19 cellular contexts compared by ENCODE assay signal in genomic region chr6:4950849-4951533, GRCh38. TPM values are rescaled to one million over a fixed set of nuclear protein-coding genes. Genes with fewer than 3 reads are reported as not detected.
DNase-seq lines count a peak whose midpoint lies in the region; FAIRE-seq and TF ChIP-seq lines count a peak whose summit lies in the region.
"Had no signal": no experiment of that assay in that cellular context is flagged by ENCODE, and none has a peak within 500 bp of the region (broad histone marks: within the 10 kb centered on the region; RNA-seq: fewer than 3 reads in every experiment).

No MANE protein-coding gene starts in this region.

- H3K27me3 ChIP-seq in astrocyte (ENCODE audit: insufficient read depth, low read length): no peaks in the 10 kb centered on the region
- H3K27me3 ChIP-seq: Peyer's patch had no signal

- no peak overlapping the region for H3K9ac ChIP-seq in astrocyte (ENCODE audit: low read length)

- peaks cover 38% of the 10 kb centered on the region for H3K36me3 Mint-ChIP-seq in astrocyte (ENCODE audit: low read depth, unreplicated experiment)

- POLR2A ChIA-PET in HEK293T (lab: Yijun Ruan, JAX): no interaction called here

- H4K20me1 ChIP-seq in astrocyte (ENCODE audit: insufficient read depth, low read length): no peaks in the 10 kb centered on the region

- TF ChIP-seq CTCF in astrocyte (IDR thresholded peaks at IDR 0.05; ENCODE audit: insufficient read depth, low read depth, low read length): no peak

- no peaks in the 10 kb centered on the region for H3K4me1 Mint-ChIP-seq in astrocyte (ENCODE audit: low read depth, unreplicated experiment)
- H3K4me1 Mint-ChIP-seq: B cell had no signal

- no peak overlapping the region for H3K27ac ChIP-seq in astrocyte (ENCODE audit: low read depth, low read length)
- H3K27ac ChIP-seq: Peyer's patch had no signal

- no peaks in the 10 kb centered on the region for H3K9me3 Mint-ChIP-seq in astrocyte (ENCODE audit: unreplicated experiment)
- H3K9me3 Mint-ChIP-seq: CD4-positive, alpha-beta T cell had no signal

- peak; percentile 79 for DNase-seq in DMS53 (lab: John Stamatoyannopoulos, UW)
- no peak for DNase-seq in HEK293T (ENCODE audit: extremely low spot score)
- DNase-seq in astrocyte (ENCODE audit: low read depth): no peak
- DNase-seq in islet precursor cell: peak; percentile 86
- no peak for DNase-seq in NCI-H2171 (lab: John Stamatoyannopoulos, UW)
- no peak for DNase-seq in activated T-cell treated with anti-CD3 and anti-CD28 coated beads, Interleukin-2, amount 50 U/mL, for 48 hours
- no peak for DNase-seq in middle frontal gyrus (ENCODE audit: extremely low spot score, low spot score)
- no peak for DNase-seq in NCI-H1417 treated with DMSO at 0.1 percent for 48 hours (lab: John Stamatoyannopoulos, UW)
- DNase-seq: CD4-positive, alpha-beta T cell; GOT3; KBM-7; NCI-H1092 treated with DMSO at 0.1 percent for 48 hours; NCI-H1694 treated with DMSO at 0.1 percent for 48 hours; NCI-H446 treated with DMSO at 0.1 percent for 48 hours; NCI-H774; Peyer's patch; SHP77 treated with DMSO at 0.1 percent for 48 hours had no signal

- CTCF ChIA-PET in HEK293T (lab: Yijun Ruan, JAX): no interaction called here

- no peak overlapping the region for H3K27ac Mint-ChIP-seq in astrocyte (ENCODE audit: unreplicated experiment)
- H3K27ac Mint-ChIP-seq: B cell; CD4-positive, alpha-beta T cell had no signal

- H3K9me3 ChIP-seq in astrocyte (ENCODE audit: insufficient read depth, low read depth, low read length): no peaks in the 10 kb centered on the region
- H3K9me3 ChIP-seq: Peyer's patch had no signal

- H3K4me3 Mint-ChIP-seq in astrocyte (ENCODE audit: unreplicated experiment): peak overlapping the region; percentile 60
- H3K4me3 Mint-ChIP-seq: B cell; CD4-positive, alpha-beta T cell had no signal

- no peak overlapping the region for H3K4me3 ChIP-seq in astrocyte (ENCODE audit: insufficient read depth, low read depth, low read length)
- H3K4me3 ChIP-seq: Peyer's patch had no signal

- H3K79me2 ChIP-seq in astrocyte (ENCODE audit: insufficient read depth, low read length): no peaks in the 10 kb centered on the region

- no peaks in the 10 kb centered on the region for H3K4me1 ChIP-seq in astrocyte (ENCODE audit: insufficient read depth, low read length)
- H3K4me1 ChIP-seq: Peyer's patch had no signal

- H3K27me3 Mint-ChIP-seq in astrocyte (ENCODE audit: low read depth, unreplicated experiment): no peaks in the 10 kb centered on the region
- H3K27me3 Mint-ChIP-seq: B cell; CD4-positive, alpha-beta T cell had no signal

- peaks cover 3% of the 10 kb centered on the region for H3K36me3 ChIP-seq in astrocyte (ENCODE audit: insufficient read depth, low read length)

- no peak for FAIRE-seq in astrocyte (lab: Jason Lieb, UNC)
- FAIRE-seq: HTR-8/SVneo had no signal

- H3K4me2 ChIP-seq in astrocyte (ENCODE audit: low read length): no peak overlapping the region

- no peak overlapping the region for H2AFZ ChIP-seq in astrocyte (ENCODE audit: low read depth, low read length)

TF ChIP-seq in HEK293T, 16 proteins besides CTCF, POLR2A, EP300 and RAD21:
- TF ChIP-seq ZNF384 (IDR thresholded peaks at IDR 0.05) (no peak), SUZ12 (IDR thresholded peaks at IDR 0.05) (no peak), SP1 (IDR thresholded peaks at IDR 0.05) (no peak), L3MBTL2 (conservative IDR thresholded peaks at IDR 0.05) (peak; percentile 33)

RNA-seq across cellular contexts. Expression of gene RPP40, which starts 52.8 kb away (rescaled TPM):
- 11.6 and 16.6 TPM in 2 replicates for total RNA-seq in astrocyte

Comparison
In these comparisons a context has a peak if more than half of its experiments do, and no peak if none do; other contexts are left out.
1. DNase-seq: peak in DMS53 (single experiment) and islet precursor cell (single experiment); none in HEK293T (single experiment), astrocyte (single experiment), NCI-H2171 (single experiment), activated T-cell treated with anti-CD3 and anti-CD28 coated beads, Interleukin-2, amount 50 U/mL, for 48 hours (0 of 2), middle frontal gyrus (single experiment) and NCI-H1417 treated with DMSO at 0.1 percent for 48 hours (single experiment).